8 cellular contexts compared by ENCODE assay signal in genomic region chr17:36935681-36936454, GRCh38. TPM values are rescaled to one million over a fixed set of nuclear protein-coding genes. Genes with fewer than 3 reads are reported as not detected.
DNase-seq lines count a peak whose midpoint lies in the region; ATAC-seq and TF ChIP-seq lines count a peak whose summit lies in the region.

No MANE protein-coding gene starts in this region.

- H3K56ac ChIP-seq in mesendoderm (ENCODE audit: low read length), result peak overlapping the region; percentile 98

- H3K4me1 Mint-ChIP-seq in CD14-positive monocyte, result peaks cover 77% of the 10 kb centered on the region
- H3K4me1 Mint-ChIP-seq in activated T-helper 2 cell treated with anti-CD3 and anti-CD28 coated beads, Interferon-gamma antibody, Interleukin-2, Interleukin-4, amounts not matched to agents 10 μg/mL and 5 μg/mL and 100 μg/mL, durations not matched to agents 14 hours and 24 hours and 36 hours (ENCODE audit: low read depth), result peaks cover 23% of the 10 kb centered on the region

- H3K4me3 Mint-ChIP-seq in CD14-positive monocyte, result peak overlapping the region; percentile 63 to 89
- H3K4me3 Mint-ChIP-seq in activated T-helper 2 cell treated with anti-CD3 and anti-CD28 coated beads, Interferon-gamma antibody, Interleukin-2, Interleukin-4, amounts not matched to agents 10 μg/mL and 5 μg/mL and 100 μg/mL, durations not matched to agents 14 hours and 24 hours and 36 hours (ENCODE audit: low read depth), result peak overlapping the region; percentile 26

- peak overlapping the region; percentile 89 for H3K4me2 ChIP-seq in mesendoderm (ENCODE audit: low read length)

- DNase-seq in CD14-positive monocyte (ENCODE audit: low spot score) (no peak), HT1080 (ENCODE audit: low read depth) (peak; percentile 68), mesendoderm (peak; percentile 93), left lobe of liver (ENCODE audit: low spot score) (no peak), H4 (ENCODE audit: low spot score) (no peak), AML-193 (lab: John Stamatoyannopoulos, UW) (no peak)
- DNase-seq in activated T-helper 2 cell treated with anti-CD3 and anti-CD28 coated beads, Interferon-gamma antibody, Interleukin-2, Interleukin-4, amounts not matched to agents 10 μg/mL and 5 μg/mL and 100 μg/mL, durations not matched to agents 14 hours and 24 hours and 36 hours (ENCODE audit: low spot score), result no peak

- H3K9me3 Mint-ChIP-seq in CD14-positive monocyte, result peaks cover 0 to 68% (median 63%) of the 10 kb centered on the region in 7 donors
- H3K9me3 Mint-ChIP-seq in activated T-helper 2 cell treated with anti-CD3 and anti-CD28 coated beads, Interferon-gamma antibody, Interleukin-2, Interleukin-4, amounts not matched to agents 10 μg/mL and 5 μg/mL and 100 μg/mL, durations not matched to agents 14 hours and 24 hours and 36 hours, result no peaks in the 10 kb centered on the region

- H3K4me3 ChIP-seq in mesendoderm (ENCODE audit: low read length), result peak overlapping the region; percentile 84

- no peak overlapping the region for H2BK120ac ChIP-seq in mesendoderm (ENCODE audit: low read depth, low read length)

- H3K27ac ChIP-seq in mesendoderm (ENCODE audit: low read depth, low read length), result peak overlapping the region; percentile 83

- peak overlapping the region; percentile 77 for H3K18ac ChIP-seq in mesendoderm (ENCODE audit: low read length)

- H3K79me1 ChIP-seq in mesendoderm (ENCODE audit: low read length), result peaks cover 21% of the 10 kb centered on the region

- intact Hi-C loops in CD14-positive monocyte (cut with micrococcal nuclease), result loop anchor here in 1 of 2 donors (10.0 kb wide), 1 partner anchor 1441 kb away; no protein-coding TSS in a partner anchor
- intact Hi-C loops in activated T-helper 2 cell treated with anti-CD3 and anti-CD28 coated beads, Interferon-gamma antibody, Interleukin-2, Interleukin-4, amounts not matched to agents 10 μg/mL and 5 μg/mL and 100 μg/mL, durations not matched to agents 14 hours and 24 hours and 36 hours (cut with micrococcal nuclease), result loop anchor here (5.0 kb wide), 1 partner anchor 129 kb away; no protein-coding TSS in a partner anchor

- ATAC-seq in HG02678 (IDR thresholded peaks at IDR 0.05; ENCODE audit: unreplicated experiment) (no peak), left lobe of liver (no peak)

- H2BK5ac ChIP-seq in mesendoderm (ENCODE audit: low read length), result peak overlapping the region; percentile 96

- peaks cover 20% of the 10 kb centered on the region for H3K4me1 ChIP-seq in mesendoderm (ENCODE audit: control insufficient read depth, low read depth, low read length)

- peak overlapping the region; percentile 56 for H3K4ac ChIP-seq in mesendoderm (ENCODE audit: low read depth, low read length)

- peak overlapping the region; percentile 32 for H3K23ac ChIP-seq in mesendoderm (ENCODE audit: low read length)

- peak overlapping the region; percentile 27 for H2AK5ac ChIP-seq in mesendoderm (ENCODE audit: low read length)

- H3K27me3 ChIP-seq in mesendoderm (ENCODE audit: insufficient read depth, low read length, poor library complexity), result peaks cover 37% of the 10 kb centered on the region

- peaks cover 89% of the 10 kb centered on the region for H3K79me2 ChIP-seq in mesendoderm (ENCODE audit: control insufficient read depth, insufficient read depth, low read length)

- H3K9ac ChIP-seq in mesendoderm (ENCODE audit: low read length), result peak overlapping the region; percentile 99

- H4K5ac ChIP-seq in mesendoderm (ENCODE audit: low read length), result no peak overlapping the region

- no CpG with 5 or more reads among the region's 48 CpGs for WGBS in mesendoderm (ENCODE audit: extremely low coverage, insufficient coverage, low lambda C conversion rate)

- H3K36me3 Mint-ChIP-seq in CD14-positive monocyte, result peaks cover 36 to 37% of the 10 kb centered on the region in 2 donors
- no peaks in the 10 kb centered on the region for H3K36me3 Mint-ChIP-seq in activated T-helper 2 cell treated with anti-CD3 and anti-CD28 coated beads, Interferon-gamma antibody, Interleukin-2, Interleukin-4, amounts not matched to agents 10 μg/mL and 5 μg/mL and 100 μg/mL, durations not matched to agents 14 hours and 24 hours and 36 hours (ENCODE audit: low read depth)

- no peak overlapping the region for H4K8ac ChIP-seq in mesendoderm (ENCODE audit: low read depth, low read length)

- H3K27me3 Mint-ChIP-seq in CD14-positive monocyte (ENCODE audit: low read depth in 3 of 3), result peaks cover 93 to 100% (median 98%) of the 10 kb centered on the region in 3 donors
- H3K27me3 Mint-ChIP-seq in activated T-helper 2 cell treated with anti-CD3 and anti-CD28 coated beads, Interferon-gamma antibody, Interleukin-2, Interleukin-4, amounts not matched to agents 10 μg/mL and 5 μg/mL and 100 μg/mL, durations not matched to agents 14 hours and 24 hours and 36 hours (ENCODE audit: low read depth), result peaks cover 84% of the 10 kb centered on the region

- TF ChIP-seq CTCF in CD14-positive monocyte (IDR thresholded peaks at IDR 0.05), result no peak

- H3K27ac Mint-ChIP-seq in CD14-positive monocyte, result no peak overlapping the region
- H3K27ac Mint-ChIP-seq in activated T-helper 2 cell treated with anti-CD3 and anti-CD28 coated beads, Interferon-gamma antibody, Interleukin-2, Interleukin-4, amounts not matched to agents 10 μg/mL and 5 μg/mL and 100 μg/mL, durations not matched to agents 14 hours and 24 hours and 36 hours, result no peak overlapping the region

- H2BK15ac ChIP-seq in mesendoderm (replicated peaks; ENCODE audit: low read depth), result no peak overlapping the region

- peaks cover 16% of the 10 kb centered on the region for H3K36me3 ChIP-seq in mesendoderm (ENCODE audit: control insufficient read depth, insufficient read depth, low read length)

RNA-seq across cellular contexts. Expression of gene LHX1, which starts 1.4 kb away (rescaled TPM):
- not detected for polyA plus RNA-seq in CD14-positive monocyte
- total RNA-seq in HT1080 (2014; rRNA removed; shearing (Covaris generic)), result 1.3 and 2.2 TPM in 2 replicates
- 5.5 and 6.9 TPM in 2 replicates for polyA plus RNA-seq in HT1080 (2015; cell fraction: cytosol; rRNA removed)
- polyA plus RNA-seq in HT1080 (2015; cell fraction: nucleus; rRNA removed), result 9.4 and 9.8 TPM in 2 replicates
- 0.23 and 0.37 TPM in 2 replicates for total RNA-seq in activated T-helper 2 cell treated with anti-CD3 and anti-CD28 coated beads, Interferon-gamma antibody, Interleukin-2, Interleukin-4, amounts not matched to agents 10 μg/mL and 5 μg/mL and 100 μg/mL, durations not matched to agents 14 hours and 24 hours and 36 hours
- 20.5 TPM for polyA plus RNA-seq in mesendoderm (2013, experiment 1 of 2)
- 18.4 TPM for polyA plus RNA-seq in mesendoderm (2013, experiment 2 of 2)
- not detected for total RNA-seq in left lobe of liver
- 0.39 and 0.97 TPM in 2 replicates for total RNA-seq in H4 (2014; rRNA removed; shearing (Covaris generic))

RNA-seq across cellular contexts. Expression of gene AATF, which starts 12.9 kb away (rescaled TPM):
- polyA plus RNA-seq in CD14-positive monocyte, result 10 to 100 TPM; 41.1 to 57.9 TPM
- total RNA-seq in HT1080 (2014; rRNA removed; shearing (Covaris generic)), result 125 and 153 TPM in 2 replicates
- 59.6 and 74.4 TPM in 2 replicates for polyA plus RNA-seq in HT1080 (2015; cell fraction: cytosol; rRNA removed)
- polyA plus RNA-seq in HT1080 (2015; cell fraction: nucleus; rRNA removed), result 79.6 and 86.4 TPM in 2 replicates
- 101 and 107 TPM in 2 replicates for total RNA-seq in activated T-helper 2 cell treated with anti-CD3 and anti-CD28 coated beads, Interferon-gamma antibody, Interleukin-2, Interleukin-4, amounts not matched to agents 10 μg/mL and 5 μg/mL and 100 μg/mL, durations not matched to agents 14 hours and 24 hours and 36 hours
- 118 TPM for polyA plus RNA-seq in mesendoderm (2013, experiment 1 of 2)
- polyA plus RNA-seq in mesendoderm (2013, experiment 2 of 2), result 114 TPM
- total RNA-seq in left lobe of liver, result 17.7 TPM
- 45.1 and 47.1 TPM in 2 replicates for total RNA-seq in H4 (2014; rRNA removed; shearing (Covaris generic))

Comparison
In these comparisons a context has a peak if more than half of its experiments do, and no peak if none do; other contexts are left out.
1. DNase-seq: peak in HT1080 (single experiment) and mesendoderm (single experiment); none in CD14-positive monocyte (single experiment), activated T-helper 2 cell treated with anti-CD3 and anti-CD28 coated beads, Interferon-gamma antibody, Interleukin-2, Interleukin-4, amounts not matched to agents 10 μg/mL and 5 μg/mL and 100 μg/mL, durations not matched to agents 14 hours and 24 hours and 36 hours (single experiment), left lobe of liver (single experiment), H4 (single experiment) and AML-193 (0 of 2).